Comparison of ENCODE assay signal across 24 cellular contexts in genomic region chr3:151117044-151117443, GRCh38. TPM values are rescaled to one million over a fixed set of nuclear protein-coding genes. Genes with fewer than 3 reads are reported as not detected.
"Had no signal": no experiment of that assay in that cellular context is flagged by ENCODE, and none has a peak within 500 bp of the region (broad histone marks: within the 10 kb centered on the region; RNA-seq: fewer than 3 reads in every experiment).

No MANE protein-coding gene starts in this region.

- H3K36me3 Mint-ChIP-seq: activated naive CD8-positive, alpha-beta T cell; naive thymus-derived CD8-positive, alpha-beta T cell; stimulated activated naive B cell treated with anti-CD40 and anti-IgM and Interleukin-4, amounts not matched to agents 10 μg/mL and 1 μg/mL and 100 μg/mL, for 72 hours had no signal

- H3K4me1 ChIP-seq: adrenal gland, ascending aorta, gastroesophageal sphincter, heart left ventricle, prostate gland, testis, uterus had no signal

- H3K36me3 ChIP-seq: adrenal gland, ascending aorta, brain microvascular endothelial cell, gastroesophageal sphincter, heart left ventricle, neutrophil, ovary, prostate gland, uterus had no signal

- H3K27me3 Mint-ChIP-seq: stimulated activated naive B cell treated with anti-CD40 and anti-IgM and Interleukin-4, amounts not matched to agents 10 μg/mL and 1 μg/mL and 100 μg/mL, for 72 hours had no signal

- H3K27me3 ChIP-seq: adrenal gland, ascending aorta, brain microvascular endothelial cell, gastroesophageal sphincter, heart left ventricle, neutrophil, ovary, testis, uterus had no signal

- H3K27ac ChIP-seq: adrenal gland, ascending aorta, brain microvascular endothelial cell, gastroesophageal sphincter, heart left ventricle, neutrophil, ovary, prostate gland, testis, uterus had no signal

- H3K9me3 Mint-ChIP-seq: activated T-cell treated with anti-CD3 and anti-CD28 coated beads, Interleukin-2, amount 50 U/mL, for 24 hours; activated T-helper 2 cell treated with anti-CD3 and anti-CD28 coated beads, Interferon-gamma antibody, Interleukin-2, Interleukin-4, amounts not matched to agents 10 μg/mL and 5 μg/mL and 100 μg/mL, durations not matched to agents 14 hours and 24 hours and 36 hours; effector memory CD8-positive, alpha-beta T cell; naive thymus-derived CD8-positive, alpha-beta T cell; stimulated activated naive B cell treated with anti-CD40 and anti-IgM and Interleukin-4, amounts not matched to agents 10 μg/mL and 1 μg/mL and 100 μg/mL, for 72 hours had no signal

- DNase-seq: activated CD4-positive, alpha-beta T cell treated with anti-CD3 and anti-CD28 coated beads, Interleukin-2, amount 50 U/mL, for 1 hour; activated naive CD4-positive, alpha-beta T cell; activated T-cell treated with anti-CD3 and anti-CD28 coated beads, Interleukin-2, amount 50 U/mL, for 24 hours; brain microvascular endothelial cell; effector memory CD8-positive, alpha-beta T cell; heart left ventricle; left ventricle myocardium superior; mammary epithelial cell; naive thymus-derived CD8-positive, alpha-beta T cell; ovary; stimulated activated CD4-positive, alpha-beta T cell treated with anti-CD3 and anti-CD28 coated beads, Interleukin-2, amount 100 ng/mL, for 48 hours; stimulated activated CD8-positive, alpha-beta memory T cell treated with anti-CD3 and anti-CD28 coated beads, Interleukin-4, amount 100 ng/mL, for 48 hours; stimulated activated naive B cell treated with anti-CD40 and anti-IgM and Interleukin-4, amounts not matched to agents 10 μg/mL and 1 μg/mL and 100 μg/mL, for 72 hours; testis; uterus had no signal

- H3K4me3 Mint-ChIP-seq: activated naive CD8-positive, alpha-beta T cell; activated T-cell treated with anti-CD3 and anti-CD28 coated beads, Interleukin-2, amount 50 U/mL, for 24 hours; effector memory CD8-positive, alpha-beta T cell; mesothelial cell of epicardium; naive thymus-derived CD8-positive, alpha-beta T cell; stimulated activated naive B cell treated with anti-CD40 and anti-IgM and Interleukin-4, amounts not matched to agents 10 μg/mL and 1 μg/mL and 100 μg/mL, for 72 hours had no signal

- ATAC-seq: activated CD4-positive, CD25-positive, alpha-beta regulatory T cell treated with anti-CD3 and anti-CD28 coated beads, Interleukin-2, amount 50 U/mL, for 24 hours; effector memory CD8-positive, alpha-beta T cell; gastroesophageal sphincter; heart left ventricle; left ventricle myocardium superior; naive thymus-derived CD8-positive, alpha-beta T cell; stimulated activated naive B cell treated with anti-CD40 and anti-IgM and Interleukin-4, amounts not matched to agents 10 μg/mL and 1 μg/mL and 100 μg/mL, for 72 hours had no signal

- H3K9me3 ChIP-seq: adrenal gland, ascending aorta, gastroesophageal sphincter, heart left ventricle, neutrophil, ovary, prostate gland, testis, uterus had no signal

- H3K27ac Mint-ChIP-seq: activated naive CD8-positive, alpha-beta T cell; activated T-cell treated with anti-CD3 and anti-CD28 coated beads, Interleukin-2, amount 50 U/mL, for 24 hours; activated T-helper 2 cell treated with anti-CD3 and anti-CD28 coated beads, Interferon-gamma antibody, Interleukin-2, Interleukin-4, amounts not matched to agents 10 μg/mL and 5 μg/mL and 100 μg/mL, durations not matched to agents 14 hours and 24 hours and 36 hours; effector memory CD8-positive, alpha-beta T cell; mesothelial cell of epicardium; naive thymus-derived CD8-positive, alpha-beta T cell; stimulated activated naive B cell treated with anti-CD40 and anti-IgM and Interleukin-4, amounts not matched to agents 10 μg/mL and 1 μg/mL and 100 μg/mL, for 72 hours had no signal

- H3K4me1 Mint-ChIP-seq: mesothelial cell of epicardium; naive thymus-derived CD8-positive, alpha-beta T cell; stimulated activated naive B cell treated with anti-CD40 and anti-IgM and Interleukin-4, amounts not matched to agents 10 μg/mL and 1 μg/mL and 100 μg/mL, for 72 hours had no signal

- H3K4me3 ChIP-seq: adrenal gland, ascending aorta, gastroesophageal sphincter, heart left ventricle, ovary, prostate gland, testis, uterus had no signal

RNA-seq across cellular contexts. Expression of gene MED12L, which starts 31.6 kb away (rescaled TPM):
- polyA plus RNA-seq: naive thymus-derived CD8-positive, alpha-beta T cell had no signal
